7 cellular contexts compared by ENCODE assay signal in genomic region chr7:124812764-124813163, GRCh38. TPM values are rescaled to one million over a fixed set of nuclear protein-coding genes. Genes with fewer than 3 reads are reported as not detected.
"Had no signal": no experiment of that assay in that cellular context is flagged by ENCODE, and none has a peak within 500 bp of the region (broad histone marks: within the 10 kb centered on the region; RNA-seq: fewer than 3 reads in every experiment).

No MANE protein-coding gene starts in this region.

- H3K27ac ChIP-seq: HL-60, KMS-11 had no signal

- H3K4me2 ChIP-seq: KMS-11 had no signal

- H3K4me3 ChIP-seq: K562 had no signal

- DNase-seq: GOT3, H7, HCEC 1CT, IMR-90 had no signal

- H3K9ac ChIP-seq: KMS-11 had no signal

- ATAC-seq: K562 had no signal

RNA-seq across cellular contexts. Expression of gene GPR37, which starts 47.2 kb away (rescaled TPM):
- total RNA-seq: K562 had no signal
